In the genomic region with DNA sequence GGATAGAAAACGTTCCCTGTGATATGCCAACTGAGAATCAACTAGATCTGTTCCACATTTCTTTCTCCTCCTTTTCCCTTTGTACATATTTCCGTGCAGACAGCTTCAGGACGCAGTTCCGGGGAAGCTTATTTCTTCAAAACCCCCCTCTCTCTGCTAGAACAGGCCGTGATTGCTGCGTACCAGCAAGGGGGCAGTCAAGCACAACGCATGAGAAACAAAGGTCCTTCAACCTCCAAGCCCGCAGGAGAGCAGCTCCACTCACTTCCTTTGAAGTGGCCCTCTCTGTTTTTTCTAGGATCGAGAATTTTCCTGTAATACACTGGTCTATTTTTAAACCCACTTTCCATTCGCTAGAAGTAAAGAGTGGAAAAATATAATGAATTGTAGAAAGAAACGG, we compare ENCODE assay signal across 1 cellular context.
TF ChIP-seq lines count a peak whose summit lies in the region.

No MANE protein-coding gene starts in this region.

TF ChIP-seq in H1, 55 proteins besides CTCF, POLR2A, EP300 and RAD21 (continued from another document):
- 0 out of 2 replicates have a peak, but pooled peaks have one; percentile 27 for TF ChIP-seq JUND (IDR thresholded peaks at IDR 0.05; ENCODE audit: low read length)
